ENCODE assay signal across 8 cellular contexts in the genomic region with DNA sequence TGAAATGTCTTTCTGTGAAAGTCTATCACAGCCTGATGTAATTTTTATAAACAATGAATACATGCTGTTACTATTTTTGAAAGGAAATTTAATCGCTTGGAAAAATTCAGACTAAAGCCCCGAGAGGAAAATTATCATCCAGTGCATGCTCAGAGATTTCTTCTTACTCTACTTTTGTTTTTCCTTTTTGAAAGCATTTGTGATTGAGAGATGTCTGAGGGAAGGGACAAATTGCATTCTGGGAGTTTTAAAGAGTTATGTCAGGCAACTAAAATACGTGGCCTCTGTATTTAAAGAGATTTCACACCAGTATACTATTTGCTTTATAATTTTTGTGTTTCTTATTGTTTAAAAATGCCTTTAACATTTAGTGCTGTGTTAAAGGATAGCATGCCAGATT. TPM values are rescaled to one million over a fixed set of nuclear protein-coding genes. Genes with fewer than 3 reads are reported as not detected.
DNase-seq lines count a peak whose midpoint lies in the region; ATAC-seq and TF ChIP-seq lines count a peak whose summit lies in the region.

No MANE protein-coding gene starts in this region.

- H3K27ac ChIP-seq in heart right ventricle (peak overlapping the region; percentile 87 to 100 (median 98)), right lobe of liver (peak overlapping the region; percentile 94 to 98 (median 97)), upper lobe of left lung (peak overlapping the region; percentile 95 to 100 (median 98))

- H3K27ac Mint-ChIP-seq in activated naive CD8-positive, alpha-beta T cell treated with anti-CD3 and anti-CD28 coated beads for 36 hours = peak overlapping the region; percentile 91

- no peaks in the 10 kb centered on the region for H3K9me3 Mint-ChIP-seq in activated naive CD8-positive, alpha-beta T cell treated with anti-CD3 and anti-CD28 coated beads for 36 hours

- H3K4me3 Mint-ChIP-seq in activated naive CD8-positive, alpha-beta T cell treated with anti-CD3 and anti-CD28 coated beads for 36 hours = peak overlapping the region; percentile 80

- H3K36me3 ChIP-seq in heart right ventricle (peaks cover 0 to 7% (median 0%) of the 10 kb centered on the region in 9 donors), right lobe of liver (no peaks in the 10 kb centered on the region), upper lobe of left lung (no peaks in the 10 kb centered on the region)

- peaks cover 20% of the 10 kb centered on the region for H3K36me3 Mint-ChIP-seq in activated naive CD8-positive, alpha-beta T cell treated with anti-CD3 and anti-CD28 coated beads for 36 hours

- no peak for DNase-seq in heart right ventricle
- no peak for DNase-seq in Right ventricle myocardium inferior (ENCODE audit: missing footprints)
- no peak for DNase-seq in activated naive CD8-positive, alpha-beta T cell treated with anti-CD3 and anti-CD28 coated beads for 36 hours
- DNase-seq in right lobe of liver = no peak
- no peak for DNase-seq in upper lobe of left lung
- no peak for DNase-seq in activated gamma-delta T cell (lab: John Stamatoyannopoulos, UW)
- DNase-seq in germinal center (ENCODE audit: low spot score) = no peak

- no peak for ATAC-seq in heart right ventricle
- no peak for ATAC-seq in Right ventricle myocardium inferior
- ATAC-seq in right lobe of liver = no peak
- no peak for ATAC-seq in upper lobe of left lung (ENCODE audit: low FRiP score in 2 of 2)
- no peak for ATAC-seq in HG03442 (IDR thresholded peaks at IDR 0.05; ENCODE audit: unreplicated experiment)

- no peak for TF ChIP-seq EP300 in upper lobe of left lung (IDR thresholded peaks at IDR 0.05)

- peaks cover 33% of the 10 kb centered on the region for H3K4me1 Mint-ChIP-seq in activated naive CD8-positive, alpha-beta T cell treated with anti-CD3 and anti-CD28 coated beads for 36 hours

- H3K27me3 Mint-ChIP-seq in activated naive CD8-positive, alpha-beta T cell treated with anti-CD3 and anti-CD28 coated beads for 36 hours = no peaks in the 10 kb centered on the region

- TF ChIP-seq CTCF in heart right ventricle (IDR thresholded peaks at IDR 0.05) (no peak), right lobe of liver (IDR thresholded peaks at IDR 0.05) (no peak), upper lobe of left lung (IDR thresholded peaks at IDR 0.05) (no peak)

- intact Hi-C loops in heart right ventricle (cut with DNase I) = no loop called here
- intact Hi-C loops in Right ventricle myocardium inferior (cut with DNase I) = loop anchor here (10.0 kb wide), 1 partner anchor 93 kb away; the partner anchor contains the start of gene EIF2S3
- intact Hi-C loops in right lobe of liver (cut with DNase I) = no loop called here

- H3K4me3 ChIP-seq in heart right ventricle = peak overlapping the region in 7 of 10 donors; percentile 71 to 91 (median 75)
- peak overlapping the region in 2 of 3 donors; percentile 51 to 71 for H3K4me3 ChIP-seq in right lobe of liver
- H3K4me3 ChIP-seq in upper lobe of left lung = peak overlapping the region in 1 of 4 donors; percentile 66

- H3K9me3 ChIP-seq in heart right ventricle = no peaks in the 10 kb centered on the region
- H3K9me3 ChIP-seq in right lobe of liver = no peaks in the 10 kb centered on the region
- no peaks in the 10 kb centered on the region for H3K9me3 ChIP-seq in upper lobe of left lung

- 1 to 2% methylated on average over 3 of the region's 3 CpGs for WGBS in heart right ventricle, 2 donors
- 16% methylated on average over 3 of the region's 3 CpGs for WGBS in right lobe of liver (ENCODE audit: insufficient coverage, low coverage, low lambda C conversion rate, missing lambda C conversion rate)
- 6 to 22% methylated on average over 3 of the region's 3 CpGs for WGBS in upper lobe of left lung, 2 donors

- H3K27me3 ChIP-seq in heart right ventricle = no peaks in the 10 kb centered on the region
- no peaks in the 10 kb centered on the region for H3K27me3 ChIP-seq in right lobe of liver
- no peaks in the 10 kb centered on the region for H3K27me3 ChIP-seq in upper lobe of left lung

- H3K4me1 ChIP-seq in heart right ventricle = peaks cover under 1 to 55% (median 39%) of the 10 kb centered on the region in 9 donors
- peaks cover 0 to 32% (median 8%) of the 10 kb centered on the region in 4 donors for H3K4me1 ChIP-seq in right lobe of liver
- H3K4me1 ChIP-seq in upper lobe of left lung = peaks cover 14 to 51% (median 41%) of the 10 kb centered on the region in 4 donors

- no peak for TF ChIP-seq POLR2A in right lobe of liver (IDR thresholded peaks at IDR 0.05)
- TF ChIP-seq POLR2A in upper lobe of left lung (IDR thresholded peaks at IDR 0.05) = no peak

RNA-seq across cellular contexts. Expression of gene ZFX, which starts 1.4 kb away (rescaled TPM):
- total RNA-seq in heart right ventricle = 10 to 100 TPM; 32.0 to 57.6 (median 38.3) TPM
- 1 to 10 TPM; 3.2 to 9.9 TPM for polyA plus RNA-seq in heart right ventricle
- total RNA-seq in Right ventricle myocardium inferior = 33.4 TPM
- 10 to 100 TPM; 35.0 to 37.2 TPM for total RNA-seq in activated naive CD8-positive, alpha-beta T cell treated with anti-CD3 and anti-CD28 coated beads for 36 hours
- total RNA-seq in right lobe of liver = 10 to 100 TPM; 16.4 to 31.7 (median 23.5) TPM
- 10 to 100 TPM; 15.7 to 68.6 (median 31.1) TPM for total RNA-seq in upper lobe of left lung
